Comparison of ENCODE assay signal across 1 cellular context in genomic region chr14:50342211-50343080, GRCh38.
TF ChIP-seq lines count a peak whose summit lies in the region.

No MANE protein-coding gene starts in this region.

TF ChIP-seq in GM23338, 12 proteins besides CTCF, POLR2A, EP300 and RAD21 (continued from another document):
- TF ChIP-seq REST (IDR thresholded peaks at IDR 0.05; ENCODE audit: unreplicated experiment) = no peak
- TF ChIP-seq ZNF462 (CRISPR knock-in tag; IDR thresholded peaks at IDR 0.05) = no peak
